Comparison of ENCODE assay signal across 8 cellular contexts in genomic region chr19:18021121-18021755, GRCh38. TPM values are rescaled to one million over a fixed set of nuclear protein-coding genes. Genes with fewer than 3 reads are reported as not detected.
DNase-seq lines count a peak whose midpoint lies in the region; ATAC-seq and TF ChIP-seq lines count a peak whose summit lies in the region.

No MANE protein-coding gene starts in this region.

- H3K36me3 Mint-ChIP-seq in activated naive CD4-positive, alpha-beta T cell treated with anti-CD3 and anti-CD28 coated beads, Interleukin-2, amount 10 ng/mL, durations not matched to agents 7 days and 5 days: peaks cover 9% of the 10 kb centered on the region

- intact Hi-C loops in heart left ventricle (cut with DNase I): loop anchor here in 1 of 10 donors (2.0 kb wide), 1 partner anchor 28 kb away; no protein-coding TSS in a partner anchor

- CTCF ChIA-PET in activated naive CD4-positive, alpha-beta T cell treated with anti-CD3 and anti-CD28 coated beads, Interleukin-2, amount 10 ng/mL, durations not matched to agents 7 days and 5 days (lab: Charles Lee): interaction anchor here (1.2 kb wide), 1 partner anchor 8 kb away, joined by 3 read pairs; no protein-coding TSS in a partner anchor

- peak overlapping the region; percentile 72 for H3K9ac ChIP-seq in skeletal muscle satellite cell (ENCODE audit: low read depth, low read length)

- peak overlapping the region; percentile 73 for H3K4me2 ChIP-seq in skeletal muscle satellite cell (ENCODE audit: low read length)

- H3K9me3 Mint-ChIP-seq in activated naive CD4-positive, alpha-beta T cell treated with anti-CD3 and anti-CD28 coated beads, Interleukin-2, amount 10 ng/mL, durations not matched to agents 7 days and 5 days: peaks cover 4% of the 10 kb centered on the region

- ATAC-seq in heart left ventricle (peak; percentile 12 to 66 (median 50)), GM18520 (IDR thresholded peaks at IDR 0.05; ENCODE audit: unreplicated experiment) (no peak)

- H3K4me3 Mint-ChIP-seq in activated naive CD4-positive, alpha-beta T cell treated with anti-CD3 and anti-CD28 coated beads, Interleukin-2, amount 10 ng/mL, durations not matched to agents 7 days and 5 days: peak overlapping the region; percentile 70

- H3K36me3 ChIP-seq in heart left ventricle: no peaks in the 10 kb centered on the region
- no peaks in the 10 kb centered on the region for H3K36me3 ChIP-seq in skeletal muscle satellite cell (ENCODE audit: insufficient read depth, low read length)

- peak overlapping the region in 3 of 12 donors; percentile 18 to 38 (median 33) for H3K4me3 ChIP-seq in heart left ventricle
- peak overlapping the region; percentile 25 for H3K4me3 ChIP-seq in skeletal muscle satellite cell (ENCODE audit: low read length)

- DNase-seq in DMS53 treated with DMSO at 0.1 percent for 48 hours (lab: John Stamatoyannopoulos, UW; ENCODE audit: unreplicated experiment) (peak; percentile 43), heart left ventricle (peak; percentile 89 to 95 (median 92)), DMS79 treated with DMSO at 0.1 percent for 48 hours (lab: John Stamatoyannopoulos, UW) (no peak), NCI-H2171 (lab: John Stamatoyannopoulos, UW) (no peak)
- DNase-seq in activated naive CD4-positive, alpha-beta T cell treated with anti-CD3 and anti-CD28 coated beads, Interleukin-2, amount 10 ng/mL, durations not matched to agents 7 days and 5 days: peak; percentile 69

- no peak for TF ChIP-seq CTCF in heart left ventricle (IDR thresholded peaks at IDR 0.05)

- WGBS in heart left ventricle, 4 donors: 52 to 62% (median 58%) methylated on average over 14 to 21 of the region's 21 CpGs

- H3K4me1 Mint-ChIP-seq in activated naive CD4-positive, alpha-beta T cell treated with anti-CD3 and anti-CD28 coated beads, Interleukin-2, amount 10 ng/mL, durations not matched to agents 7 days and 5 days: peaks cover 71% of the 10 kb centered on the region

- H3K4me1 ChIP-seq in heart left ventricle: peaks cover 32 to 84% (median 68%) of the 10 kb centered on the region in 12 donors
- H3K4me1 ChIP-seq in skeletal muscle satellite cell (ENCODE audit: control insufficient read depth, insufficient read depth, low read length): peaks cover 62% of the 10 kb centered on the region

- H3K27ac Mint-ChIP-seq in activated naive CD4-positive, alpha-beta T cell treated with anti-CD3 and anti-CD28 coated beads, Interleukin-2, amount 10 ng/mL, durations not matched to agents 7 days and 5 days: peak overlapping the region; percentile 95

- peak overlapping the region; percentile 86 to 98 (median 94) for H3K27ac ChIP-seq in heart left ventricle

- H3K27me3 Mint-ChIP-seq in activated naive CD4-positive, alpha-beta T cell treated with anti-CD3 and anti-CD28 coated beads, Interleukin-2, amount 10 ng/mL, durations not matched to agents 7 days and 5 days: peaks cover 5% of the 10 kb centered on the region

- peak in 1 of 2 donors; percentile 16 for TF ChIP-seq POLR2A in heart left ventricle (IDR thresholded peaks at IDR 0.05)

- H3K27me3 ChIP-seq in heart left ventricle: no peaks in the 10 kb centered on the region
- no peaks in the 10 kb centered on the region for H3K27me3 ChIP-seq in skeletal muscle satellite cell (ENCODE audit: control insufficient read depth, insufficient read depth, low read length)

- no peaks in the 10 kb centered on the region for H3K9me3 ChIP-seq in heart left ventricle
- no peaks in the 10 kb centered on the region for H3K9me3 ChIP-seq in skeletal muscle satellite cell (replicated peaks; ENCODE audit: low read length)

TF ChIP-seq in PFSK-1, 5 proteins besides CTCF, POLR2A, EP300 and RAD21:
- peak; percentile 35 for TF ChIP-seq FOXP2 (optimal IDR thresholded peaks at IDR 0.05; ENCODE audit: borderline replicate concordance, extremely low read depth, extremely low read length, insufficient read depth)
- no peak for TF ChIP-seq POLR2AphosphoS5 (IDR thresholded peaks at IDR 0.05; ENCODE audit: low read depth, low read length)
- no peak for TF ChIP-seq REST (IDR thresholded peaks at IDR 0.05; ENCODE audit: insufficient read depth in 1 of 2, low read depth in 2 of 2, low read length in 2 of 2)
- TF ChIP-seq TAF1 (IDR thresholded peaks at IDR 0.05; ENCODE audit: borderline replicate concordance, insufficient read depth, low read length): no peak
- TF ChIP-seq SIN3A (IDR thresholded peaks at IDR 0.05; ENCODE audit: borderline replicate concordance, insufficient read depth, low read length): no peak

RNA-seq across cellular contexts. Expression of gene ARRDC2, which starts 13.3 kb away (rescaled TPM):
- polyA plus RNA-seq in PFSK-1 (2012; ENCODE audit: insufficient read length, low read depth): 19.6 TPM
- 10 to 100 TPM in 4 of 9 donors, 1 to 10 TPM in 5; 5.8 to 35.5 (median 9.9) TPM for total RNA-seq in heart left ventricle
- polyA plus RNA-seq in heart left ventricle: 10 to 100 TPM; 14.9 to 26.1 TPM
- 12.7 and 15.2 TPM in 2 replicates for total RNA-seq in skeletal muscle satellite cell (2012; rRNA removed)

RNA-seq across cellular contexts. Expression of gene KCNN1, which starts 54.3 kb away (rescaled TPM):
- 8.5 TPM for polyA plus RNA-seq in PFSK-1 (2012; ENCODE audit: insufficient read length, low read depth)
- total RNA-seq in heart left ventricle: under 1 TPM in 2 of 9 donors, not detected in 7; 0.07 to 0.27 TPM
- under 1 TPM; 0.03 to 0.08 TPM for polyA plus RNA-seq in heart left ventricle
- total RNA-seq in skeletal muscle satellite cell (2012; rRNA removed): 0.44 TPM in 1 of 2 replicates, not detected in the other

Comparison
In these comparisons a context has a peak if more than half of its experiments do, and no peak if none do; other contexts are left out.
1. DNase-seq: peak in DMS53 treated with DMSO at 0.1 percent for 48 hours (single experiment), activated naive CD4-positive, alpha-beta T cell treated with anti-CD3 and anti-CD28 coated beads, Interleukin-2, amount 10 ng/mL, durations not matched to agents 7 days and 5 days (single experiment) and heart left ventricle (5 of 5); none in DMS79 treated with DMSO at 0.1 percent for 48 hours (single experiment) and NCI-H2171 (single experiment).